Comparison of ENCODE assay signal across 8 cellular contexts in genomic region chr3:50674349-50675178, GRCh38. TPM values are rescaled to one million over a fixed set of nuclear protein-coding genes. Genes with fewer than 3 reads are reported as not detected.
DNase-seq lines count a peak whose midpoint lies in the region; ATAC-seq, FAIRE-seq and TF ChIP-seq lines count a peak whose summit lies in the region.

Gene DOCK3, plus strand, starts transcription at chr3:50674927. Its CDS starts 337 bp downstream, at chr3:50675264.

- peak within 1 kb of the TSS; percentile 47 for H3K4me2 ChIP-seq in SU-DHL-6 (ENCODE audit: low read depth, low read length, poor library complexity, severe bottlenecking)

- H3K9ac ChIP-seq in SU-DHL-6 (ENCODE audit: low read length), result peak within 1 kb of the TSS; percentile 17; the same call in 1 of the 2 replicates
- H3K9ac ChIP-seq in rectal smooth muscle tissue (ENCODE audit: low read length), result no peak within 1 kb of the TSS

- no peak for FAIRE-seq in D721Med (lab: Jason Lieb, UNC)

- H3K36me3 ChIP-seq in SU-DHL-6 (ENCODE audit: low read length) (no peaks in the 10 kb centered on the region), rectal smooth muscle tissue (ENCODE audit: control insufficient read depth, insufficient read depth, low read length) (no peaks in the 10 kb centered on the region)

- H2AFZ ChIP-seq in SU-DHL-6 (ENCODE audit: low read depth, low read length, severe bottlenecking), result no peak within 1 kb of the TSS

- H3K9me3 ChIP-seq in SU-DHL-6 (ENCODE audit: insufficient read depth, low read length), result no peaks in the 10 kb centered on the region
- no peaks in the 10 kb centered on the region for H3K9me3 ChIP-seq in right cardiac atrium (ENCODE audit: control insufficient read depth, low read length)

- TF ChIP-seq CTCF in D721Med (IDR thresholded peaks at IDR 0.05; ENCODE audit: insufficient read depth, missing control alignments), result no peak
- TF ChIP-seq CTCF in SU-DHL-6 (IDR thresholded peaks at IDR 0.05; ENCODE audit: insufficient read depth, low read length, poor library complexity, severe bottlenecking), result no peak

- peak; percentile 68 for ATAC-seq in HG02884 (IDR thresholded peaks at IDR 0.05; ENCODE audit: unreplicated experiment)
- ATAC-seq in right cardiac atrium, result peak; percentile 91 to 92
- ATAC-seq in GM18907 (IDR thresholded peaks at IDR 0.05; ENCODE audit: unreplicated experiment), result no peak
- ATAC-seq in GM19023 (IDR thresholded peaks at IDR 0.05; ENCODE audit: unreplicated experiment), result no peak

- H3K4me1 ChIP-seq in right cardiac atrium (ENCODE audit: control insufficient read depth, insufficient read depth, low read length) (no peaks in the 10 kb centered on the region), rectal smooth muscle tissue (ENCODE audit: control insufficient read depth, insufficient read depth, low read length) (no peaks in the 10 kb centered on the region)

- 3% methylated on average over 89 of the region's 89 CpGs for WGBS in right cardiac atrium

- H3K79me2 ChIP-seq in SU-DHL-6 (ENCODE audit: insufficient read depth, low read length), result no peaks in the 10 kb centered on the region

- H3F3A ChIP-seq in SU-DHL-6 (ENCODE audit: insufficient read depth), result no peaks in the 10 kb centered on the region

- H3K27ac ChIP-seq in SU-DHL-6 (ENCODE audit: low read depth, low read length) (no peak within 1 kb of the TSS), right cardiac atrium (ENCODE audit: low read length) (no peak within 1 kb of the TSS), rectal smooth muscle tissue (ENCODE audit: low read depth, low read length) (no peak within 1 kb of the TSS)

- peak within 1 kb of the TSS; percentile 47 for H3K4me3 ChIP-seq in SU-DHL-6 (ENCODE audit: insufficient read depth, low read length, poor library complexity, severe bottlenecking)
- H3K4me3 ChIP-seq in right cardiac atrium (ENCODE audit: low read length), result peak within 1 kb of the TSS; percentile 88
- peak within 1 kb of the TSS; percentile 45 for H3K4me3 ChIP-seq in rectal smooth muscle tissue (ENCODE audit: low read length)

- intact Hi-C loops in right cardiac atrium (cut with DNase I), result no loop called here

- no peaks in the 10 kb centered on the region for H3K27me3 ChIP-seq in SU-DHL-6 (ENCODE audit: low read length)
- H3K27me3 ChIP-seq in right cardiac atrium (ENCODE audit: control insufficient read depth, insufficient read depth), result no peaks in the 10 kb centered on the region
- H3K27me3 ChIP-seq in rectal smooth muscle tissue (ENCODE audit: control insufficient read depth, insufficient read depth, low read length), result peaks cover 3% of the 10 kb centered on the region

- peak; percentile 76 for DNase-seq in D721Med (ENCODE audit: insufficient read length, low spot score)
- DNase-seq in amniotic epithelial cell (ENCODE audit: low read depth), result peak; percentile 19
- DNase-seq in right cardiac atrium, result peak; percentile 68 to 87 (median 83)

- H3K9me2 ChIP-seq in SU-DHL-6 (replicated peaks; ENCODE audit: insufficient read depth, low read length), result no peaks in the 10 kb centered on the region

- no peaks in the 10 kb centered on the region for H4K20me1 ChIP-seq in SU-DHL-6 (ENCODE audit: low read depth, low read length)

RNA-seq across cellular contexts. Expression of gene DOCK3, which starts in this region (rescaled TPM):
- total RNA-seq in right cardiac atrium, result 1 to 10 TPM; 4.1 to 5.2 (median 4.6) TPM
- 1.9 TPM for polyA plus RNA-seq in right cardiac atrium

Comparison
In these comparisons a context has a peak if more than half of its experiments do, and no peak if none do; other contexts are left out.
1. DNase-seq: peak in every context shown above with its lines; median percentile 83 in right cardiac atrium; 76 in D721Med; 19 in amniotic epithelial cell.
2. ATAC-seq: peak in HG02884 (single experiment) and right cardiac atrium (2 of 2); none in GM18907 (single experiment) and GM19023 (single experiment).
3. Peak in every context shown above with its lines, with median percentiles within 50 percentile points of each other: H3K4me3 ChIP-seq.